ENCODE assay signal across 10 cellular contexts in genomic region chr3:25021816-25022215, GRCh38.
A peak's percentile ranks its signal among the peaks of the same experiment; 100 is the strongest.
DNase-seq lines count a peak whose midpoint lies in the region; TF ChIP-seq lines count a peak whose summit lies in the region.
"Had no signal": no experiment of that assay in that cellular context is flagged by ENCODE, and none has a peak within 500 bp of the region (broad histone marks: within the 10 kb centered on the region; RNA-seq: fewer than 3 reads in every experiment).

No MANE protein-coding gene starts in this region.

- H3K27ac Mint-ChIP-seq in brain: no peak overlapping the region
- H3K27ac Mint-ChIP-seq: naive thymus-derived CD8-positive, alpha-beta T cell had no signal

- peaks cover 3% of the 10 kb centered on the region for H3K27me3 Mint-ChIP-seq in brain
- H3K27me3 Mint-ChIP-seq: naive thymus-derived CD8-positive, alpha-beta T cell had no signal

- TF ChIP-seq CTCF in brain (conservative IDR thresholded peaks at IDR 0.05) (peak; percentile 32 to 35), kidney epithelial cell (IDR thresholded peaks at IDR 0.05; ENCODE audit: insufficient read depth, low read length, poor library complexity, severe bottlenecking) (peak; percentile 53), uterus (IDR thresholded peaks at IDR 0.05) (peak; percentile 42 to 67 (median 52))

- H3K4me3 Mint-ChIP-seq in brain: no peak overlapping the region
- H3K4me3 Mint-ChIP-seq: naive thymus-derived CD8-positive, alpha-beta T cell had no signal

- no peaks in the 10 kb centered on the region for H3K36me3 Mint-ChIP-seq in brain
- H3K36me3 Mint-ChIP-seq: naive thymus-derived CD8-positive, alpha-beta T cell had no signal

- H3K27ac ChIP-seq in uterus: no peak overlapping the region

- no peak for TF ChIP-seq POLR2A in uterus (IDR thresholded peaks at IDR 0.05)

- in situ Hi-C loops in KBM-7 (cut with MboI; ENCODE audit: low pct_unique_long_range_greater_than_20kb, low sequenced_read_pairs): no loop called here

- no peaks in the 10 kb centered on the region for H3K9me3 Mint-ChIP-seq in brain

- H3K27me3 ChIP-seq in kidney epithelial cell (ENCODE audit: control insufficient read depth, insufficient read depth, low read length) (no peaks in the 10 kb centered on the region), uterus (no peaks in the 10 kb centered on the region)

- intact Hi-C loops in uterus (cut with DNase I; ENCODE audit: low total_unique reads): no loop called here

- DNase-seq in NCI-H1105 treated with DMSO at 0.1 percent for 48 hours (lab: John Stamatoyannopoulos, UW) (peak; percentile 21), NCI-H1105 (lab: John Stamatoyannopoulos, UW) (no peak), kidney epithelial cell (ENCODE audit: low read depth) (no peak), uterus (no peak), SW480 (ENCODE audit: low spot score) (no peak), DMS53 treated with DMSO at 0.1 percent for 48 hours (lab: John Stamatoyannopoulos, UW; ENCODE audit: unreplicated experiment) (no peak), KBM-7 (no peak)
- DNase-seq: naive thymus-derived CD8-positive, alpha-beta T cell; stimulated activated naive CD8-positive, alpha-beta T cell treated with anti-CD3 and anti-CD28 coated beads, Interleukin-15, Interleukin-2, amounts not matched to agents 100 U/mL and 50 U/mL, for 24 hours had no signal

- no peak overlapping the region for H3K4me3 ChIP-seq in kidney epithelial cell (ENCODE audit: low read depth, low read length)
- no peak overlapping the region for H3K4me3 ChIP-seq in uterus

- no peaks in the 10 kb centered on the region for H3K4me1 Mint-ChIP-seq in brain
- H3K4me1 Mint-ChIP-seq: naive thymus-derived CD8-positive, alpha-beta T cell had no signal

- no peaks in the 10 kb centered on the region for H3K36me3 ChIP-seq in kidney epithelial cell (ENCODE audit: control insufficient read depth, insufficient read depth, low read length)
- H3K36me3 ChIP-seq in uterus: no peaks in the 10 kb centered on the region

- H3K4me1 ChIP-seq in uterus: no peaks in the 10 kb centered on the region

- H3K9me3 ChIP-seq in uterus: no peaks in the 10 kb centered on the region
